In the genomic region with DNA sequence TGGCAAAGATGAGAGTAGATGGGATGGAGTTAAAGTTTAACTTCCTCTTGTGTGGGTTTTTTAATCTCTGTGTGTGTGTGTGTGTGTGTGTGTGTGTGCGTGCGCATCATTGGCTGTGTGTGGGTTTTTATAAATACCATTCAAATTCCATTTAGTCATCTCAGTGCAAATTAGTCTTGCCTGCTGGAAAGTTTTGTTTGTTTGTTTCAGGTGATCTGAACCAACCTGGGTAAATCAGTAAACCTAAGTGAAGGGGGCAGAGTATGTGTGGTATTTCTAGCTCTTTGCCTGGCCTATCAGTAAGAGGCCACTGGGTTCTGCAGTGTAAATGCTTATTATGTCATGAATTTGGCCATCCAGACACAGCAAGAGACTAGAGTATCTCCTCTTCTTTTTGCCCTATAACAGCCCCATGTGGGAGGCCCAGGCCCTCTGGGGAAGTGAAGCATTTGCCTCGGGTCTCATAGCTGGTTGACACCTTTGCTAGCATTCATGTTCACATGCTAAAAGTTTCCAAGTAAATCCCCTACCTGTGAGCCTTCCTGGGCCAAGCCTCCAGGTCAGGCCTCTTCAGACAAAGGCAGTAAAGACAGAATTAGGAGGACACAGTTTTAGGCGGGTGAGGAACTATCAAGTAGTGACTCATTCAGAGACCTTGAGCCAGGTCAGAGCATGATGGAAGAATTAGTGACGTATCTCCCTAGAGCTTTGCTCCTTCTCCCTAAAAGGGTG, we compare ENCODE assay signal across 1 cellular context.
A peak's percentile ranks its signal among the peaks of the same experiment; 100 is the strongest.
TF ChIP-seq lines count a peak whose summit lies in the region.

No MANE protein-coding gene starts in this region.

TF ChIP-seq in GM12878, 131 proteins besides CTCF, POLR2A, EP300 and RAD21 (continues in another document):
- TF ChIP-seq, protein P1, sequence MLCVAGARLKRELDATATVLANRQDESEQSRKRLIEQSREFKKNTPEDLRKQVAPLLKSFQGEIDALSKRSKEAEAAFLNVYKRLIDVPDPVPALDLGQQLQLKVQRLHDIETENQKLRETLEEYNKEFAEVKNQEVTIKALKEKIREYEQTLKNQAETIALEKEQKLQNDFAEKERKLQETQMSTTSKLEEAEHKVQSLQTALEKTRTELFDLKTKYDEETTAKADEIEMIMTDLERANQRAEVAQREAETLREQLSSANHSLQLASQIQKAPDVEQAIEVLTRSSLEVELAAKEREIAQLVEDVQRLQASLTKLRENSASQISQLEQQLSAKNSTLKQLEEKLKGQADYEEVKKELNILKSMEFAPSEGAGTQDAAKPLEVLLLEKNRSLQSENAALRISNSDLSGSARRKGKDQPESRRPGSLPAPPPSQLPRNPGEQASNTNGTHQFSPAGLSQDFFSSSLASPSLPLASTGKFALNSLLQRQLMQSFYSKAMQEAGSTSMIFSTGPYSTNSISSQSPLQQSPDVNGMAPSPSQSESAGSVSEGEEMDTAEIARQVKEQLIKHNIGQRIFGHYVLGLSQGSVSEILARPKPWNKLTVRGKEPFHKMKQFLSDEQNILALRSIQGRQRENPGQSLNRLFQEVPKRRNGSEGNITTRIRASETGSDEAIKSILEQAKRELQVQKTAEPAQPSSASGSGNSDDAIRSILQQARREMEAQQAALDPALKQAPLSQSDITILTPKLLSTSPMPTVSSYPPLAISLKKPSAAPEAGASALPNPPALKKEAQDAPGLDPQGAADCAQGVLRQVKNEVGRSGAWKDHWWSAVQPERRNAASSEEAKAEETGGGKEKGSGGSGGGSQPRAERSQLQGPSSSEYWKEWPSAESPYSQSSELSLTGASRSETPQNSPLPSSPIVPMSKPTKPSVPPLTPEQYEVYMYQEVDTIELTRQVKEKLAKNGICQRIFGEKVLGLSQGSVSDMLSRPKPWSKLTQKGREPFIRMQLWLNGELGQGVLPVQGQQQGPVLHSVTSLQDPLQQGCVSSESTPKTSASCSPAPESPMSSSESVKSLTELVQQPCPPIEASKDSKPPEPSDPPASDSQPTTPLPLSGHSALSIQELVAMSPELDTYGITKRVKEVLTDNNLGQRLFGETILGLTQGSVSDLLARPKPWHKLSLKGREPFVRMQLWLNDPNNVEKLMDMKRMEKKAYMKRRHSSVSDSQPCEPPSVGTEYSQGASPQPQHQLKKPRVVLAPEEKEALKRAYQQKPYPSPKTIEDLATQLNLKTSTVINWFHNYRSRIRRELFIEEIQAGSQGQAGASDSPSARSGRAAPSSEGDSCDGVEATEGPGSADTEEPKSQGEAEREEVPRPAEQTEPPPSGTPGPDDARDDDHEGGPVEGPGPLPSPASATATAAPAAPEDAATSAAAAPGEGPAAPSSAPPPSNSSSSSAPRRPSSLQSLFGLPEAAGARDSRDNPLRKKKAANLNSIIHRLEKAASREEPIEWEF (IDR thresholded peaks at IDR 0.05; ENCODE audit: insufficient replicate concordance, low read depth, low read length): peak; percentile 83
- no peak for TF ChIP-seq MYB (IDR thresholded peaks at IDR 0.05; ENCODE audit: borderline replicate concordance, low read depth, low read length)
- TF ChIP-seq, protein P2, sequence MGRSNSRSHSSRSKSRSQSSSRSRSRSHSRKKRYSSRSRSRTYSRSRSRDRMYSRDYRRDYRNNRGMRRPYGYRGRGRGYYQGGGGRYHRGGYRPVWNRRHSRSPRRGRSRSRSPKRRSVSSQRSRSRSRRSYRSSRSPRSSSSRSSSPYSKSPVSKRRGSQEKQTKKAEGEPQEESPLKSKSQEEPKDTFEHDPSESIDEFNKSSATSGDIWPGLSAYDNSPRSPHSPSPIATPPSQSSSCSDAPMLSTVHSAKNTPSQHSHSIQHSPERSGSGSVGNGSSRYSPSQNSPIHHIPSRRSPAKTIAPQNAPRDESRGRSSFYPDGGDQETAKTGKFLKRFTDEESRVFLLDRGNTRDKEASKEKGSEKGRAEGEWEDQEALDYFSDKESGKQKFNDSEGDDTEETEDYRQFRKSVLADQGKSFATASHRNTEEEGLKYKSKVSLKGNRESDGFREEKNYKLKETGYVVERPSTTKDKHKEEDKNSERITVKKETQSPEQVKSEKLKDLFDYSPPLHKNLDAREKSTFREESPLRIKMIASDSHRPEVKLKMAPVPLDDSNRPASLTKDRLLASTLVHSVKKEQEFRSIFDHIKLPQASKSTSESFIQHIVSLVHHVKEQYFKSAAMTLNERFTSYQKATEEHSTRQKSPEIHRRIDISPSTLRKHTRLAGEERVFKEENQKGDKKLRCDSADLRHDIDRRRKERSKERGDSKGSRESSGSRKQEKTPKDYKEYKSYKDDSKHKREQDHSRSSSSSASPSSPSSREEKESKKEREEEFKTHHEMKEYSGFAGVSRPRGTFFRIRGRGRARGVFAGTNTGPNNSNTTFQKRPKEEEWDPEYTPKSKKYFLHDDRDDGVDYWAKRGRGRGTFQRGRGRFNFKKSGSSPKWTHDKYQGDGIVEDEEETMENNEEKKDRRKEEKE (IDR thresholded peaks at IDR 0.05): no peak
- peak; percentile 51 for TF ChIP-seq CREM (IDR thresholded peaks at IDR 0.05; ENCODE audit: low read depth)
- TF ChIP-seq MTA3 (IDR thresholded peaks at IDR 0.05; ENCODE audit: borderline replicate concordance, low read length): peak; percentile 73
- TF ChIP-seq ZBED1 (IDR thresholded peaks at IDR 0.05; ENCODE audit: borderline replicate concordance): peak; percentile 66; the same call in 1 of the 2 replicates
- no peak for TF ChIP-seq FOXK2 (IDR thresholded peaks at IDR 0.05)
- TF ChIP-seq NRF1 (conservative IDR thresholded peaks at IDR 0.05; ENCODE audit: low read depth, low read length): no peak
- no peak for TF ChIP-seq TCF3 (IDR thresholded peaks at IDR 0.05; ENCODE audit: borderline replicate concordance, insufficient read depth, low read depth, low read length)
- TF ChIP-seq, protein P3, sequence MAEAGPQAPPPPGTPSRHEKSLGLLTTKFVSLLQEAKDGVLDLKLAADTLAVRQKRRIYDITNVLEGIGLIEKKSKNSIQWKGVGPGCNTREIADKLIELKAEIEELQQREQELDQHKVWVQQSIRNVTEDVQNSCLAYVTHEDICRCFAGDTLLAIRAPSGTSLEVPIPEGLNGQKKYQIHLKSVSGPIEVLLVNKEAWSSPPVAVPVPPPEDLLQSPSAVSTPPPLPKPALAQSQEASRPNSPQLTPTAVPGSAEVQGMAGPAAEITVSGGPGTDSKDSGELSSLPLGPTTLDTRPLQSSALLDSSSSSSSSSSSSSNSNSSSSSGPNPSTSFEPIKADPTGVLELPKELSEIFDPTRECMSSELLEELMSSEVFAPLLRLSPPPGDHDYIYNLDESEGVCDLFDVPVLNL (IDR thresholded peaks at IDR 0.05; ENCODE audit: low read depth, low read length): no peak
- no peak for TF ChIP-seq SIX5 (IDR thresholded peaks at IDR 0.05; ENCODE audit: low read depth, low read length, severe bottlenecking)
- TF ChIP-seq, protein P4, sequence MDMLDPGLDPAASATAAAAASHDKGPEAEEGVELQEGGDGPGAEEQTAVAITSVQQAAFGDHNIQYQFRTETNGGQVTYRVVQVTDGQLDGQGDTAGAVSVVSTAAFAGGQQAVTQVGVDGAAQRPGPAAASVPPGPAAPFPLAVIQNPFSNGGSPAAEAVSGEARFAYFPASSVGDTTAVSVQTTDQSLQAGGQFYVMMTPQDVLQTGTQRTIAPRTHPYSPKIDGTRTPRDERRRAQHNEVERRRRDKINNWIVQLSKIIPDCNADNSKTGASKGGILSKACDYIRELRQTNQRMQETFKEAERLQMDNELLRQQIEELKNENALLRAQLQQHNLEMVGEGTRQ (IDR thresholded peaks at IDR 0.05; ENCODE audit: borderline replicate concordance, low read depth, low read length): no peak
- TF ChIP-seq NFIC (IDR thresholded peaks at IDR 0.05; ENCODE audit: low read depth, low read length): 0 out of 2 replicates have a peak, but pooled peaks have one; percentile 56
- TF ChIP-seq, protein P5, sequence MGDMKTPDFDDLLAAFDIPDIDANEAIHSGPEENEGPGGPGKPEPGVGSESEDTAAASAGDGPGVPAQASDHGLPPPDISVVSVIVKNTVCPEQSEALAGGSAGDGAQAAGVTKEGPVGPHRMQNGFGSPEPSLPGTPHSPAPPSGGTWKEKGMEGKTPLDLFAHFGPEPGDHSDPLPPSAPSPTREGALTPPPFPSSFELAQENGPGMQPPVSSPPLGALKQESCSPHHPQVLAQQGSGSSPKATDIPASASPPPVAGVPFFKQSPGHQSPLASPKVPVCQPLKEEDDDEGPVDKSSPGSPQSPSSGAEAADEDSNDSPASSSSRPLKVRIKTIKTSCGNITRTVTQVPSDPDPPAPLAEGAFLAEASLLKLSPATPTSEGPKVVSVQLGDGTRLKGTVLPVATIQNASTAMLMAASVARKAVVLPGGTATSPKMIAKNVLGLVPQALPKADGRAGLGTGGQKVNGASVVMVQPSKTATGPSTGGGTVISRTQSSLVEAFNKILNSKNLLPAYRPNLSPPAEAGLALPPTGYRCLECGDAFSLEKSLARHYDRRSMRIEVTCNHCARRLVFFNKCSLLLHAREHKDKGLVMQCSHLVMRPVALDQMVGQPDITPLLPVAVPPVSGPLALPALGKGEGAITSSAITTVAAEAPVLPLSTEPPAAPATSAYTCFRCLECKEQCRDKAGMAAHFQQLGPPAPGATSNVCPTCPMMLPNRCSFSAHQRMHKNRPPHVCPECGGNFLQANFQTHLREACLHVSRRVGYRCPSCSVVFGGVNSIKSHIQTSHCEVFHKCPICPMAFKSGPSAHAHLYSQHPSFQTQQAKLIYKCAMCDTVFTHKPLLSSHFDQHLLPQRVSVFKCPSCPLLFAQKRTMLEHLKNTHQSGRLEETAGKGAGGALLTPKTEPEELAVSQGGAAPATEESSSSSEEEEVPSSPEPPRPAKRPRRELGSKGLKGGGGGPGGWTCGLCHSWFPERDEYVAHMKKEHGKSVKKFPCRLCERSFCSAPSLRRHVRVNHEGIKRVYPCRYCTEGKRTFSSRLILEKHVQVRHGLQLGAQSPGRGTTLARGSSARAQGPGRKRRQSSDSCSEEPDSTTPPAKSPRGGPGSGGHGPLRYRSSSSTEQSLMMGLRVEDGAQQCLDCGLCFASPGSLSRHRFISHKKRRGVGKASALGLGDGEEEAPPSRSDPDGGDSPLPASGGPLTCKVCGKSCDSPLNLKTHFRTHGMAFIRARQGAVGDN (IDR thresholded peaks at IDR 0.05): peak; percentile 91
- TF ChIP-seq WRNIP1 (IDR thresholded peaks at IDR 0.05; ENCODE audit: borderline replicate concordance, low read depth, low read length): no peak
- TF ChIP-seq NFXL1 (IDR thresholded peaks at IDR 0.05; ENCODE audit: borderline replicate concordance): no peak
- TF ChIP-seq, protein P6, sequence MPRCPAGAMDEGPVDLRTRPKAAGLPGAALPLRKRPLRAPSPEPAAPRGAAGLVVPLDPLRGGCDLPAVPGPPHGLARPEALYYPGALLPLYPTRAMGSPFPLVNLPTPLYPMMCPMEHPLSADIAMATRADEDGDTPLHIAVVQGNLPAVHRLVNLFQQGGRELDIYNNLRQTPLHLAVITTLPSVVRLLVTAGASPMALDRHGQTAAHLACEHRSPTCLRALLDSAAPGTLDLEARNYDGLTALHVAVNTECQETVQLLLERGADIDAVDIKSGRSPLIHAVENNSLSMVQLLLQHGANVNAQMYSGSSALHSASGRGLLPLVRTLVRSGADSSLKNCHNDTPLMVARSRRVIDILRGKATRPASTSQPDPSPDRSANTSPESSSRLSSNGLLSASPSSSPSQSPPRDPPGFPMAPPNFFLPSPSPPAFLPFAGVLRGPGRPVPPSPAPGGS (IDR thresholded peaks at IDR 0.05; ENCODE audit: borderline replicate concordance, insufficient read depth, low read depth, low read length, poor library complexity, severe bottlenecking): no peak
- TF ChIP-seq FOS (IDR thresholded peaks at IDR 0.05; ENCODE audit: borderline replicate concordance, extremely low read depth, insufficient read length): no peak
- no peak for TF ChIP-seq ETV6 (conservative IDR thresholded peaks at IDR 0.05 in 1 of 2, IDR thresholded peaks at IDR 0.05 in 1 of 2; ENCODE audit: borderline replicate concordance in 1 of 2, low read depth in 1 of 2)
- TF ChIP-seq LARP7 (IDR thresholded peaks at IDR 0.05): no peak; the same call in 1 of the 2 replicates
- peak; percentile 63 for TF ChIP-seq NR2F1 (conservative IDR thresholded peaks at IDR 0.05)
- no peak for TF ChIP-seq HDGF (IDR thresholded peaks at IDR 0.05)
- TF ChIP-seq TCF7 (IDR thresholded peaks at IDR 0.05; ENCODE audit: borderline replicate concordance): no peak
- TF ChIP-seq SMC3 (IDR thresholded peaks at IDR 0.05; ENCODE audit: borderline replicate concordance, low read length): no peak; the same call in 1 of the 2 replicates
- TF ChIP-seq IKZF2 (IDR thresholded peaks at IDR 0.05): peak; percentile 89 to 97
- peak; percentile 63; the same call in 1 of the 2 replicates for TF ChIP-seq GABPA (IDR thresholded peaks at IDR 0.05; ENCODE audit: low read depth)
- peak; percentile 57 for TF ChIP-seq SPI1 (IDR thresholded peaks at IDR 0.05; ENCODE audit: borderline replicate concordance, insufficient read depth, low read depth, low read length)
- TF ChIP-seq, protein P7, sequence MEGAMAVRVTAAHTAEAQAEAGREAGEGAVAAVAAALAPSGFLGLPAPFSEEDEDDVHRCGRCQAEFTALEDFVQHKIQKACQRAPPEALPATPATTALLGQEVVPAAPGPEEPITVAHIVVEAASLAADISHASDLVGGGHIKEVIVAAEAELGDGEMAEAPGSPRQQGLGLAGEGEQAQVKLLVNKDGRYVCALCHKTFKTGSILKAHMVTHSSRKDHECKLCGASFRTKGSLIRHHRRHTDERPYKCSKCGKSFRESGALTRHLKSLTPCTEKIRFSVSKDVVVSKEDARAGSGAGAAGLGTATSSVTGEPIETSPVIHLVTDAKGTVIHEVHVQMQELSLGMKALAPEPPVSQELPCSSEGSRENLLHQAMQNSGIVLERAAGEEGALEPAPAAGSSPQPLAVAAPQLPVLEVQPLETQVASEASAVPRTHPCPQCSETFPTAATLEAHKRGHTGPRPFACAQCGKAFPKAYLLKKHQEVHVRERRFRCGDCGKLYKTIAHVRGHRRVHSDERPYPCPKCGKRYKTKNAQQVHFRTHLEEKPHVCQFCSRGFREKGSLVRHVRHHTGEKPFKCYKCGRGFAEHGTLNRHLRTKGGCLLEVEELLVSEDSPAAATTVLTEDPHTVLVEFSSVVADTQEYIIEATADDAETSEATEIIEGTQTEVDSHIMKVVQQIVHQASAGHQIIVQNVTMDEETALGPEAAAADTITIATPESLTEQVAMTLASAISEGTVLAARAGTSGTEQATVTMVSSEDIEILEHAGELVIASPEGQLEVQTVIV (IDR thresholded peaks at IDR 0.05; ENCODE audit: borderline replicate concordance, partially characterized antibody): no peak
- TF ChIP-seq ATF7 (IDR thresholded peaks at IDR 0.05; ENCODE audit: low read depth): peak; percentile 97
- peak; percentile 41; the same call in 1 of the 2 replicates for TF ChIP-seq BCL11A (IDR thresholded peaks at IDR 0.05; ENCODE audit: low read depth, low read length)
- TF ChIP-seq RAD51 (IDR thresholded peaks at IDR 0.05): peak; percentile 55; the same call in 1 of the 2 replicates
